Comparison of ENCODE assay signal across 17 cellular contexts in genomic region chr19:58349590-58349989, GRCh38. TPM values are rescaled to one million over a fixed set of nuclear protein-coding genes. Genes with fewer than 3 reads are reported as not detected.
DNase-seq lines count a peak whose midpoint lies in the region; ATAC-seq and TF ChIP-seq lines count a peak whose summit lies in the region.
"Had no signal": no experiment of that assay in that cellular context is flagged by ENCODE, and none has a peak within 500 bp of the region (broad histone marks: within the 10 kb centered on the region; RNA-seq: fewer than 3 reads in every experiment).

No MANE protein-coding gene starts in this region.

- ATAC-seq in activated naive CD8-positive, alpha-beta T cell treated with anti-CD3 and anti-CD28 coated beads, Interleukin-2, amount 10 ng/mL, durations not matched to agents 7 days and 5 days (ENCODE audit: low read depth), result no peak
- ATAC-seq: gastroesophageal sphincter, left cardiac atrium, upper lobe of right lung had no signal

- TF ChIP-seq CTCF in neural crest cell (conservative IDR thresholded peaks at IDR 0.05), result no peak

- no peaks in the 10 kb centered on the region for H3K9me3 Mint-ChIP-seq in activated CD4-positive, alpha-beta T cell treated with anti-CD3 and anti-CD28 coated beads, Interleukin-2, amount 10 ng/mL, durations not matched to agents 24 days and 14 days
- peaks cover 0 to 2% (median 0%) of the 10 kb centered on the region in 3 donors for H3K9me3 Mint-ChIP-seq in IgD-negative memory B cell
- no peaks in the 10 kb centered on the region for H3K9me3 Mint-ChIP-seq in activated naive CD8-positive, alpha-beta T cell treated with anti-CD3 and anti-CD28 coated beads, Interleukin-2, amount 10 ng/mL, durations not matched to agents 7 days and 5 days
- H3K9me3 Mint-ChIP-seq in neural crest cell, result no peaks in the 10 kb centered on the region
- H3K9me3 Mint-ChIP-seq: dendritic cell treated with granulocyte-macrophage colony-stimulating factor and Interleukin-4, amounts not matched to agents 40 ng/mL and 50 ng/mL, for 4 days had no signal

- H3K36me3 Mint-ChIP-seq in activated CD4-positive, alpha-beta T cell treated with anti-CD3 and anti-CD28 coated beads, Interleukin-2, amount 10 ng/mL, durations not matched to agents 24 days and 14 days (ENCODE audit: low read depth), result peaks cover 10% of the 10 kb centered on the region
- peaks cover 3% of the 10 kb centered on the region for H3K36me3 Mint-ChIP-seq in IgD-negative memory B cell
- peaks cover 13% of the 10 kb centered on the region for H3K36me3 Mint-ChIP-seq in activated naive CD8-positive, alpha-beta T cell treated with anti-CD3 and anti-CD28 coated beads, Interleukin-2, amount 10 ng/mL, durations not matched to agents 7 days and 5 days
- H3K36me3 Mint-ChIP-seq in neural crest cell (ENCODE audit: low read depth), result peaks cover 3% of the 10 kb centered on the region

- H3K4me3 Mint-ChIP-seq in activated CD4-positive, alpha-beta T cell treated with anti-CD3 and anti-CD28 coated beads, Interleukin-2, amount 10 ng/mL, durations not matched to agents 24 days and 14 days, result peak overlapping the region; percentile 46
- H3K4me3 Mint-ChIP-seq in IgD-negative memory B cell (peak overlapping the region in 3 of 4 donors; percentile 50 to 89 (median 59)), neural crest cell (peak overlapping the region; percentile 57)
- peak overlapping the region; percentile 63 for H3K4me3 Mint-ChIP-seq in activated naive CD8-positive, alpha-beta T cell treated with anti-CD3 and anti-CD28 coated beads, Interleukin-2, amount 10 ng/mL, durations not matched to agents 7 days and 5 days
- H3K4me3 Mint-ChIP-seq: dendritic cell treated with granulocyte-macrophage colony-stimulating factor and Interleukin-4, amounts not matched to agents 40 ng/mL and 50 ng/mL, for 4 days had no signal

- no peaks in the 10 kb centered on the region for H3K27me3 Mint-ChIP-seq in activated CD4-positive, alpha-beta T cell treated with anti-CD3 and anti-CD28 coated beads, Interleukin-2, amount 10 ng/mL, durations not matched to agents 24 days and 14 days
- no peaks in the 10 kb centered on the region for H3K27me3 Mint-ChIP-seq in IgD-negative memory B cell
- H3K27me3 Mint-ChIP-seq in activated naive CD8-positive, alpha-beta T cell treated with anti-CD3 and anti-CD28 coated beads, Interleukin-2, amount 10 ng/mL, durations not matched to agents 7 days and 5 days, result no peaks in the 10 kb centered on the region
- H3K27me3 Mint-ChIP-seq in neural crest cell (ENCODE audit: low read depth), result peaks cover 18% of the 10 kb centered on the region

- no peak overlapping the region for H3K27ac Mint-ChIP-seq in activated CD4-positive, alpha-beta T cell treated with anti-CD3 and anti-CD28 coated beads, Interleukin-2, amount 10 ng/mL, durations not matched to agents 24 days and 14 days
- peak overlapping the region in 2 of 3 donors; percentile 45 to 53 for H3K27ac Mint-ChIP-seq in IgD-negative memory B cell
- H3K27ac Mint-ChIP-seq in activated naive CD8-positive, alpha-beta T cell treated with anti-CD3 and anti-CD28 coated beads, Interleukin-2, amount 10 ng/mL, durations not matched to agents 7 days and 5 days, result peak overlapping the region; percentile 66
- H3K27ac Mint-ChIP-seq in neural crest cell (ENCODE audit: unreplicated experiment), result no peak overlapping the region
- H3K27ac Mint-ChIP-seq: dendritic cell treated with granulocyte-macrophage colony-stimulating factor and Interleukin-4, amounts not matched to agents 40 ng/mL and 50 ng/mL, for 4 days had no signal

- POLR2A ChIA-PET in activated naive CD8-positive, alpha-beta T cell treated with anti-CD3 and anti-CD28 coated beads, Interleukin-2, amount 10 ng/mL, durations not matched to agents 7 days and 5 days (lab: Charles Lee), result interaction anchor here (0.7 to 4.5 kb wide), 2 partner anchors 14 to 119 kb away, joined by 3 to 50 read pairs; partner anchors contain the start of gene ZNF497

- intact Hi-C loops in activated CD4-positive, alpha-beta T cell treated with anti-CD3 and anti-CD28 coated beads, Interleukin-2, amount 10 ng/mL, durations not matched to agents 24 days and 14 days (cut with micrococcal nuclease), result loop anchor here (2.0 kb wide), 1 partner anchor 31 kb away; the partner anchor contains the start of gene ZNF837

- no peak for DNase-seq in activated CD4-positive, alpha-beta T cell treated with anti-CD3 and anti-CD28 coated beads, Interleukin-2, amount 10 ng/mL, durations not matched to agents 24 days and 14 days
- no peak for DNase-seq in activated CD4-positive, alpha-beta T cell treated with anti-CD3 and anti-CD28 coated beads for 4 hours
- no peak for DNase-seq in activated naive CD8-positive, alpha-beta T cell treated with anti-CD3 and anti-CD28 coated beads, Interleukin-2, amount 10 ng/mL, durations not matched to agents 7 days and 5 days
- DNase-seq in neural crest cell (ENCODE audit: low read depth, low spot score) (no peak), middle frontal gyrus (ENCODE audit: extremely low spot score, low spot score) (no peak), NCI-H2029 treated with DMSO at 0.1 percent for 48 hours (lab: John Stamatoyannopoulos, UW) (no peak)
- DNase-seq in stimulated activated CD4-positive, alpha-beta T cell treated with anti-CD3 and anti-CD28 coated beads, Interleukin-2, amount 100 ng/mL, for 24 hours, result no peak
- DNase-seq: KBM-7; left cardiac atrium; NCI-H2171; NCI-H82; SK-N-SH; stimulated activated naive CD4-positive, alpha-beta T cell; upper lobe of right lung had no signal

- peaks cover 16% of the 10 kb centered on the region for H3K4me1 Mint-ChIP-seq in activated CD4-positive, alpha-beta T cell treated with anti-CD3 and anti-CD28 coated beads, Interleukin-2, amount 10 ng/mL, durations not matched to agents 24 days and 14 days
- peaks cover 11 to 20% (median 15%) of the 10 kb centered on the region in 3 donors for H3K4me1 Mint-ChIP-seq in IgD-negative memory B cell
- peaks cover 24% of the 10 kb centered on the region for H3K4me1 Mint-ChIP-seq in activated naive CD8-positive, alpha-beta T cell treated with anti-CD3 and anti-CD28 coated beads, Interleukin-2, amount 10 ng/mL, durations not matched to agents 7 days and 5 days
- H3K4me1 Mint-ChIP-seq in neural crest cell, result peaks cover 26% of the 10 kb centered on the region

RNA-seq across cellular contexts. Expression of gene A1BG, which starts 3.7 kb away (rescaled TPM):
- total RNA-seq in activated CD4-positive, alpha-beta T cell treated with anti-CD3 and anti-CD28 coated beads, Interleukin-2, amount 10 ng/mL, durations not matched to agents 24 days and 14 days, result 7.6 and 7.7 TPM in 2 replicates
- polyA plus RNA-seq in IgD-negative memory B cell, result 70.2 TPM
- 10 to 100 TPM; 21.0 to 22.8 TPM for total RNA-seq in activated naive CD8-positive, alpha-beta T cell treated with anti-CD3 and anti-CD28 coated beads, Interleukin-2, amount 10 ng/mL, durations not matched to agents 7 days and 5 days
- 17.6 and 17.8 TPM in 2 replicates for total RNA-seq in neural crest cell

RNA-seq across cellular contexts. Expression of gene ZNF497, which starts 13.0 kb away (rescaled TPM):
- total RNA-seq in activated CD4-positive, alpha-beta T cell treated with anti-CD3 and anti-CD28 coated beads, Interleukin-2, amount 10 ng/mL, durations not matched to agents 24 days and 14 days, result 0.79 and 1.1 TPM in 2 replicates
- polyA plus RNA-seq in IgD-negative memory B cell, result 2.1 TPM
- 1 to 10 TPM; 1.7 to 2.1 TPM for total RNA-seq in activated naive CD8-positive, alpha-beta T cell treated with anti-CD3 and anti-CD28 coated beads, Interleukin-2, amount 10 ng/mL, durations not matched to agents 7 days and 5 days
- total RNA-seq in neural crest cell, result 8.4 and 9.1 TPM in 2 replicates

RNA-seq across cellular contexts. Expression of gene ZSCAN22, which starts 22.8 kb away (rescaled TPM):
- total RNA-seq in activated CD4-positive, alpha-beta T cell treated with anti-CD3 and anti-CD28 coated beads, Interleukin-2, amount 10 ng/mL, durations not matched to agents 24 days and 14 days, result 4.2 and 4.6 TPM in 2 replicates
- 2.9 TPM for polyA plus RNA-seq in IgD-negative memory B cell
- total RNA-seq in activated naive CD8-positive, alpha-beta T cell treated with anti-CD3 and anti-CD28 coated beads, Interleukin-2, amount 10 ng/mL, durations not matched to agents 7 days and 5 days, result 1 to 10 TPM; 6.3 TPM
- 6.2 and 6.3 TPM in 2 replicates for total RNA-seq in neural crest cell

RNA-seq across cellular contexts. Expression of gene ZNF837, which starts 31.2 kb away (rescaled TPM):
- total RNA-seq in activated CD4-positive, alpha-beta T cell treated with anti-CD3 and anti-CD28 coated beads, Interleukin-2, amount 10 ng/mL, durations not matched to agents 24 days and 14 days, result 0.89 and 1.1 TPM in 2 replicates
- polyA plus RNA-seq in IgD-negative memory B cell, result 8.0 TPM
- total RNA-seq in activated naive CD8-positive, alpha-beta T cell treated with anti-CD3 and anti-CD28 coated beads, Interleukin-2, amount 10 ng/mL, durations not matched to agents 7 days and 5 days, result 1 to 10 TPM; 2.9 to 3.5 TPM
- 4.5 and 5.0 TPM in 2 replicates for total RNA-seq in neural crest cell

RNA-seq across cellular contexts. Expression of gene RPS5, which starts 37.5 kb away (rescaled TPM):
- total RNA-seq in activated CD4-positive, alpha-beta T cell treated with anti-CD3 and anti-CD28 coated beads, Interleukin-2, amount 10 ng/mL, durations not matched to agents 24 days and 14 days, result 1,286 and 1,288 TPM in 2 replicates
- 1,545 TPM for polyA plus RNA-seq in IgD-negative memory B cell
- total RNA-seq in activated naive CD8-positive, alpha-beta T cell treated with anti-CD3 and anti-CD28 coated beads, Interleukin-2, amount 10 ng/mL, durations not matched to agents 7 days and 5 days, result 1,000 to 10,000 TPM; 1,038 to 1,039 TPM
- total RNA-seq in neural crest cell, result 1,209 and 1,215 TPM in 2 replicates

Comparison
In these comparisons a context has a peak if more than half of its experiments do, and no peak if none do; other contexts are left out.
1. H3K27ac Mint-ChIP-seq: peak in IgD-negative memory B cell (2 of 3) and activated naive CD8-positive, alpha-beta T cell treated with anti-CD3 and anti-CD28 coated beads, Interleukin-2, amount 10 ng/mL, durations not matched to agents 7 days and 5 days (single experiment); none in activated CD4-positive, alpha-beta T cell treated with anti-CD3 and anti-CD28 coated beads, Interleukin-2, amount 10 ng/mL, durations not matched to agents 24 days and 14 days (single experiment) and neural crest cell (single experiment).
2. Peak in every context shown above with its lines, with median percentiles within 50 percentile points of each other: H3K4me3 Mint-ChIP-seq.